Comparison of ENCODE assay signal across 8 cellular contexts in genomic region chr9:2242778-2243395, GRCh38.
A peak's percentile ranks its signal among the peaks of the same experiment; 100 is the strongest.
DNase-seq lines count a peak whose midpoint lies in the region; ATAC-seq and TF ChIP-seq lines count a peak whose summit lies in the region.

No MANE protein-coding gene starts in this region.

- H3K4me3 ChIP-seq in ACC112 (ENCODE audit: low read depth, low read length) (peak overlapping the region; percentile 83), Karpas-422 (ENCODE audit: low read length) (peak overlapping the region; percentile 66), mammary epithelial cell (replicated peaks in 1 of 3; ENCODE audit: insufficient read depth in 1 of 3, low read depth in 2 of 3, low read length in 3 of 3) (peak overlapping the region in 2 of 3 experiments; percentile 49 to 52), lung (peak overlapping the region; percentile 37), uterus (peak overlapping the region; percentile 45 to 48), lower leg skin (ENCODE audit: low read depth, poor library complexity, severe bottlenecking) (no peak overlapping the region)

- CTCF ChIA-PET in mammary epithelial cell (lab: Charles Lee; ENCODE audit: low non-redundant PET): no interaction called here

- H3K4me2 ChIP-seq in Karpas-422 (ENCODE audit: low read depth, low read length, poor library complexity, severe bottlenecking) (peak overlapping the region; percentile 89), mammary epithelial cell (ENCODE audit: insufficient read depth, low read depth, low read length) (peak overlapping the region; percentile 73)

- H2AFZ ChIP-seq in ACC112 (ENCODE audit: low read length, unreplicated experiment) (peak overlapping the region; percentile 98), Karpas-422 (ENCODE audit: low read length) (no peak overlapping the region), mammary epithelial cell (ENCODE audit: low read depth, low read length) (peak overlapping the region; percentile 94)

- 36% methylated on average over 8 of the region's 11 CpGs for WGBS in mammary epithelial cell (ENCODE audit: low coverage, missing lambda C conversion rate)
- 44 to 53% methylated on average over 11 of the region's 11 CpGs for WGBS in lung, 2 donors
- 42 to 45% methylated on average over 11 of the region's 11 CpGs for WGBS in lower leg skin, 2 donors

- TF ChIP-seq POLR2A in uterus (IDR thresholded peaks at IDR 0.05): no peak
- no peak for TF ChIP-seq POLR2A in lower leg skin (IDR thresholded peaks at IDR 0.05)

- H3K4me1 ChIP-seq in ACC112 (ENCODE audit: control insufficient read depth, insufficient read depth, low read length, unreplicated experiment) (no peaks in the 10 kb centered on the region), Karpas-422 (ENCODE audit: low read length) (peaks cover 71% of the 10 kb centered on the region), mammary epithelial cell (ENCODE audit: insufficient read depth, low read length) (peaks cover 9% of the 10 kb centered on the region), lung (ENCODE audit: control insufficient read depth in 2 of 2, insufficient read depth in 2 of 2, low read length in 2 of 2) (peaks cover 0 to 10% of the 10 kb centered on the region in 2 donors), uterus (no peaks in the 10 kb centered on the region)

- intact Hi-C loops in mammary epithelial cell (cut with micrococcal nuclease): loop anchor here (5.0 kb wide), 2 partner anchors 484 to 599 kb away; partner anchors contain the start of gene PUM3
- intact Hi-C loops in uterus (cut with DNase I; ENCODE audit: low total_unique reads): no loop called here
- intact Hi-C loops in lower leg skin (cut with DNase I; ENCODE audit: low total_unique reads): no loop called here

- peaks cover 5% of the 10 kb centered on the region; the same call in 1 of the 2 replicates for H3K27me3 ChIP-seq in ACC112 (ENCODE audit: insufficient read depth, low read length)
- no peaks in the 10 kb centered on the region for H3K27me3 ChIP-seq in Karpas-422 (ENCODE audit: low read length)
- H3K27me3 ChIP-seq in mammary epithelial cell (ENCODE audit: insufficient read depth, low read length): no peaks in the 10 kb centered on the region
- no peaks in the 10 kb centered on the region for H3K27me3 ChIP-seq in lung (ENCODE audit: control insufficient read depth, insufficient read depth)
- peaks cover 0 to 2% of the 10 kb centered on the region in 2 donors for H3K27me3 ChIP-seq in uterus

- DNase-seq in Karpas-422: peak; percentile 57
- no peak for DNase-seq in mammary epithelial cell
- DNase-seq in lung (ENCODE audit: low spot score): no peak
- DNase-seq in uterus: peak in 1 of 2 donors; percentile 31
- DNase-seq in lower leg skin (ENCODE audit: low spot score in 2 of 2): no peak

- no peaks in the 10 kb centered on the region for H3K9me2 ChIP-seq in Karpas-422 (replicated peaks; ENCODE audit: insufficient read depth, low read length)

- in situ Hi-C loops in mammary epithelial cell (cut with MboI; ENCODE audit: low sequenced_read_pairs in 2 of 2): loop anchor here in 1 of 2 donors (25.0 kb wide), 1 partner anchor 594 kb away; the partner anchor contains the start of gene PUM3

- BruUV-seq in mammary epithelial cell (replicated peaks; lab: Mats Ljungman, UMichigan): no TSS peak

- ATAC-seq in lung (ENCODE audit: insufficient read depth, low FRiP score) (no peak), HG03175 (IDR thresholded peaks at IDR 0.05; ENCODE audit: unreplicated experiment) (no peak), GM21737 (IDR thresholded peaks at IDR 0.05; ENCODE audit: unreplicated experiment) (no peak)

- no peak for TF ChIP-seq CTCF in mammary epithelial cell (conservative IDR thresholded peaks at IDR 0.05 in 1 of 2, IDR thresholded peaks at IDR 0.05 in 1 of 2; ENCODE audit: extremely low read depth in 1 of 2, insufficient read depth in 1 of 2, low read depth in 1 of 2, low read length in 2 of 2)
- TF ChIP-seq CTCF in lung (IDR thresholded peaks at IDR 0.05; ENCODE audit: control extremely low read depth, extremely low read depth): no peak
- TF ChIP-seq CTCF in uterus (IDR thresholded peaks at IDR 0.05): no peak
- no peak for TF ChIP-seq CTCF in lower leg skin (IDR thresholded peaks at IDR 0.05)

- peak overlapping the region; percentile 82 for H3K9ac ChIP-seq in Karpas-422 (ENCODE audit: low read length)
- H3K9ac ChIP-seq in mammary epithelial cell (ENCODE audit: insufficient read depth, low read length): no peak overlapping the region

- no peaks in the 10 kb centered on the region for H4K20me1 ChIP-seq in Karpas-422 (ENCODE audit: insufficient read depth, low read depth, low read length)
- no peaks in the 10 kb centered on the region for H4K20me1 ChIP-seq in mammary epithelial cell (ENCODE audit: insufficient read depth, low read length)

- H3K79me2 ChIP-seq in ACC112 (ENCODE audit: control insufficient read depth, insufficient read depth, low read length, unreplicated experiment): no peaks in the 10 kb centered on the region
- no peaks in the 10 kb centered on the region for H3K79me2 ChIP-seq in Karpas-422 (ENCODE audit: low read length)
- H3K79me2 ChIP-seq in mammary epithelial cell (ENCODE audit: insufficient read depth, low read length): no peaks in the 10 kb centered on the region

- dilution Hi-C loops in mammary epithelial cell (cut with HindIII; ENCODE audit: low sequenced_read_pairs): no loop called here

- H3K9me3 ChIP-seq in Karpas-422 (ENCODE audit: low read length): peaks cover 4% of the 10 kb centered on the region
- H3K9me3 ChIP-seq in mammary epithelial cell (replicated peaks; ENCODE audit: insufficient read depth, low read length): no peaks in the 10 kb centered on the region
- no peaks in the 10 kb centered on the region for H3K9me3 ChIP-seq in lung (ENCODE audit: control insufficient read depth in 2 of 2, insufficient read depth in 1 of 2, low read length in 1 of 2)
- H3K9me3 ChIP-seq in uterus: no peaks in the 10 kb centered on the region

- no peak overlapping the region for H3K27ac ChIP-seq in ACC112 (ENCODE audit: low read depth, low read length)
- peak overlapping the region; percentile 96 for H3K27ac ChIP-seq in Karpas-422 (ENCODE audit: low read length)
- no peak overlapping the region for H3K27ac ChIP-seq in mammary epithelial cell (ENCODE audit: insufficient read depth, low read depth, low read length)
- H3K27ac ChIP-seq in lung (ENCODE audit: low read depth in 1 of 2, low read length in 1 of 2): peak overlapping the region in 1 of 2 donors; percentile 40
- peak overlapping the region; percentile 63 to 71 for H3K27ac ChIP-seq in uterus

- no peaks in the 10 kb centered on the region for H3K36me3 ChIP-seq in ACC112 (ENCODE audit: insufficient read depth, low read length)
- H3K36me3 ChIP-seq in Karpas-422 (ENCODE audit: insufficient read depth, low read length): peaks cover 16% of the 10 kb centered on the region
- H3K36me3 ChIP-seq in mammary epithelial cell (ENCODE audit: insufficient read depth, low read length): no peaks in the 10 kb centered on the region
- no peaks in the 10 kb centered on the region for H3K36me3 ChIP-seq in lung (ENCODE audit: control insufficient read depth in 2 of 2, insufficient read depth in 2 of 2, low read length in 2 of 2)
- no peaks in the 10 kb centered on the region for H3K36me3 ChIP-seq in uterus

Comparison
In these comparisons a context has a peak if more than half of its experiments do, and no peak if none do; other contexts are left out.
1. H3K27ac ChIP-seq: peak in Karpas-422 (single experiment) and uterus (2 of 2); none in ACC112 (single experiment) and mammary epithelial cell (single experiment).